ENCODE assay signal across 8 cellular contexts in the genomic region with DNA sequence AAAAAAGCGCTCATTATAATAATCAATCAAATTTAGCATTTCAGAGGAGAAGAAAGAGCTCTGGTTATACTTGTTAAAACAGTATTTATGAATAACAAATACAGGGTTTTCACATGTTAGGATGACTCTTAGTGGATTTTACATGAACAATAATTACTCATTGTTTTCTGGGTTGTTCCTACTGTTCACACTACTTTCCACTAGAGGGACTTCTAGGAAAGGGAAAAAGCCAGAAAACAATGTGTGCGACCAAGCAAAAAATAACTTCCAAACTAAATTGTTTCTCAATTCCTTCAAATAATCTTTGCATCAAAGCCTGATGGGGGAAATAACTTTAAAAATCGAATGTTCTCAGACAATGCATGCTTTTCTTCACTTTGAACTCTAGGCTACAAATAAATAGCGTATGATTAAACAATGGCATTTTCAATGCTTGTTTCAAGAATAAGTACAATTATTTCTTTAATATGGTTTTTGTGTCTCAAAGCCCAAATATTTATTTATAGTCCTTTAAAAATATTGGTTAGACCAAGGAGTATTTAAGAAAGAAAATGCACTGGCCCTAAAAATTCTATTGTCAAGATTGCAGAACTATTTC.
DNase-seq lines count a peak whose midpoint lies in the region; ATAC-seq and TF ChIP-seq lines count a peak whose summit lies in the region.

No MANE protein-coding gene starts in this region.

- POLR2A ChIA-PET in SK-N-SH (lab: Yijun Ruan, JAX) = no interaction called here

- no peaks in the 10 kb centered on the region for H3K9me3 Mint-ChIP-seq in HFFc6

- no peak overlapping the region for H3K9ac ChIP-seq in SK-N-SH

- no peaks in the 10 kb centered on the region; the same call in 1 of the 2 replicates for H3K27me3 Mint-ChIP-seq in HFFc6 (ENCODE audit: insufficient read depth)

- TF ChIP-seq EP300 in SK-N-SH (IDR thresholded peaks at IDR 0.05; ENCODE audit: borderline replicate concordance in 1 of 2, low read depth in 1 of 2, low read length in 1 of 2) = no peak

- no peaks in the 10 kb centered on the region for H3K9me3 ChIP-seq in SK-N-SH

- no peak overlapping the region for H3K4me3 Mint-ChIP-seq in HFFc6

- WGBS in SK-N-SH (ENCODE audit: low lambda C conversion rate) = 29% methylated on average over 4 of the region's 4 CpGs

- CTCF ChIA-PET in SK-N-SH (lab: Yijun Ruan, JAX) = interaction anchor here (0.8 to 1.1 kb wide), 2 partner anchors 42 to 568 kb away, joined by 3 read pairs; no protein-coding TSS in a partner anchor

- ATAC-seq in foreskin keratinocyte = peak; percentile 72
- ATAC-seq in GM19397 (IDR thresholded peaks at IDR 0.05; ENCODE audit: unreplicated experiment) = no peak
- no peak for ATAC-seq in HG03460 (IDR thresholded peaks at IDR 0.05; ENCODE audit: unreplicated experiment)

- no peak overlapping the region for H2AFZ ChIP-seq in SK-N-SH (ENCODE audit: low read depth)

- H4K20me1 ChIP-seq in SK-N-SH (ENCODE audit: insufficient read depth) = no peaks in the 10 kb centered on the region

- H3K4me1 Mint-ChIP-seq in HFFc6 (ENCODE audit: low read depth) = peaks cover 29% of the 10 kb centered on the region

- peak; percentile 83 for TF ChIP-seq RAD21 in SK-N-SH (IDR thresholded peaks at IDR 0.05; ENCODE audit: low read length)

- DNase-seq in DMS53 (lab: John Stamatoyannopoulos, UW) = peak; percentile 64
- DNase-seq in HFFc6 = peak; percentile 65
- peak; percentile 16 for DNase-seq in SK-N-SH
- peak in 1 of 2 donors; percentile 54 for DNase-seq in foreskin keratinocyte
- peak; percentile 24 for DNase-seq in smooth muscle cell of the brain vasculature (ENCODE audit: low read depth, low spot score)
- DNase-seq in amniotic stem cell (lab: John Stamatoyannopoulos, UW) = no peak

- H3K27ac ChIP-seq in SK-N-SH (ENCODE audit: low read depth in 2 of 2, low read length in 1 of 2) (no peak overlapping the region), foreskin keratinocyte (peak overlapping the region; percentile 14)

- H3K4me3 ChIP-seq in SK-N-SH (ENCODE audit: low read depth in 2 of 2, low read length in 1 of 2) = no peak overlapping the region

- H3F3A ChIP-seq in SK-N-SH (replicated peaks; ENCODE audit: insufficient read depth) = peaks cover 3% of the 10 kb centered on the region

- H3K27me3 ChIP-seq in SK-N-SH (ENCODE audit: insufficient read depth) (no peaks in the 10 kb centered on the region; the same call in 1 of the 2 replicates), foreskin keratinocyte (peaks cover 3% of the 10 kb centered on the region)

- peaks cover 0 to 17% of the 10 kb centered on the region in 2 experiments; a peak in 1 of 4 replicates for H3K4me1 ChIP-seq in SK-N-SH (ENCODE audit: control insufficient read depth in 1 of 2, insufficient read depth in 2 of 2, low read depth in 1 of 2, low read length in 1 of 2)
- peaks cover 9% of the 10 kb centered on the region for H3K4me1 ChIP-seq in foreskin keratinocyte

- no peaks in the 10 kb centered on the region for H3K36me3 ChIP-seq in SK-N-SH (replicated peaks in 1 of 2; ENCODE audit: control insufficient read depth in 1 of 2, insufficient read depth in 2 of 2, low read length in 1 of 2)

- no peak overlapping the region for H3K27ac Mint-ChIP-seq in HFFc6

- no peaks in the 10 kb centered on the region for H3K79me2 ChIP-seq in SK-N-SH (ENCODE audit: insufficient read depth)

- H3K9me2 ChIP-seq in SK-N-SH = no peaks in the 10 kb centered on the region

- no peak overlapping the region for H3K4me2 ChIP-seq in SK-N-SH

- TF ChIP-seq CTCF in HFFc6 (IDR thresholded peaks at IDR 0.05) (peak; percentile 86), SK-N-SH (IDR thresholded peaks at IDR 0.05) (peak; percentile 82), foreskin keratinocyte (conservative IDR thresholded peaks at IDR 0.05) (peak; percentile 94)

- no peaks in the 10 kb centered on the region for H3K36me3 Mint-ChIP-seq in HFFc6 (ENCODE audit: low read depth)

TF ChIP-seq in SK-N-SH, 30 proteins besides CTCF, POLR2A, EP300 and RAD21:
- no peak for TF ChIP-seq GABPA (IDR thresholded peaks at IDR 0.05; ENCODE audit: low read depth)
- TF ChIP-seq SMC3 (IDR thresholded peaks at IDR 0.05; ENCODE audit: low read depth, low read length) = peak; percentile 70
- no peak for TF ChIP-seq SIN3A (IDR thresholded peaks at IDR 0.05; ENCODE audit: borderline replicate concordance, low read depth, low read length)
- TF ChIP-seq EZH2phosphoT487 (IDR thresholded peaks at IDR 0.05; ENCODE audit: borderline replicate concordance, low read depth) = no peak
